ENCODE assay signal across 22 cellular contexts in genomic region chr9:91066856-91067255, GRCh38.
DNase-seq lines count a peak whose midpoint lies in the region; ATAC-seq and TF ChIP-seq lines count a peak whose summit lies in the region.
"Had no signal": no experiment of that assay in that cellular context is flagged by ENCODE, and none has a peak within 500 bp of the region (broad histone marks: within the 10 kb centered on the region; RNA-seq: fewer than 3 reads in every experiment).

No MANE protein-coding gene starts in this region.

- TF ChIP-seq RAD21 in IMR-90 (IDR thresholded peaks at IDR 0.05; ENCODE audit: low read length), result no peak

- H3K18ac ChIP-seq in IMR-90 (ENCODE audit: low read depth, low read length), result no peak overlapping the region

- H2BK15ac ChIP-seq in IMR-90 (ENCODE audit: low read depth, low read length), result no peak overlapping the region

- peak; percentile 53 for DNase-seq in activated CD8-positive, alpha-beta memory T cell treated with anti-CD3 and anti-CD28 coated beads for 24 hours
- DNase-seq in activated CD8-positive, alpha-beta memory T cell treated with anti-CD3 and anti-CD28 coated beads, Interleukin-2, amount 50 U/mL, for 48 hours, result no peak
- DNase-seq in IMR-90 (no peak), islet precursor cell (peak; percentile 22), 8988T (no peak), medulla oblongata (ENCODE audit: extremely low spot score) (no peak)
- DNase-seq: ACHN; AML-193; BE2C; CD4-positive, alpha-beta T cell; CD8-positive, alpha-beta memory T cell; DMS 273 treated with DMSO at 0.1 percent for 48 hours; DMS79; EL; GDM1; H9 had no signal

- H3K36me3 ChIP-seq in IMR-90 (ENCODE audit: control insufficient read depth, insufficient read depth, low read length), result no peaks in the 10 kb centered on the region
- H3K36me3 ChIP-seq: BE2C; BLaER1 treated with 17β-estradiol and CSF1 and Interleukin-3, amounts not matched to agents 10 nM and 100 nM had no signal

- CTCF ChIA-PET in IMR-90 (lab: Yijun Ruan, JAX), result no interaction called here

- peaks cover 2% of the 10 kb centered on the region; the same call in 1 of the 2 replicates for H3K9me3 ChIP-seq in IMR-90 (ENCODE audit: control insufficient read depth, insufficient read depth, low read length)
- H3K9me3 ChIP-seq: BE2C had no signal

- BruUV-seq in IMR-90 (replicated peaks; lab: Mats Ljungman, UMichigan), result no TSS peak

- 0 out of 2 replicates have a peak, but pooled peaks cover 5% of the 10 kb centered on the region for H3K9me1 ChIP-seq in IMR-90 (ENCODE audit: insufficient read depth, low read length)

- no peak overlapping the region for H3K4me3 ChIP-seq in IMR-90 (ENCODE audit: insufficient read depth, low read depth, low read length)
- H3K4me3 ChIP-seq: A549; BLaER1 treated with 17β-estradiol and CSF1 and Interleukin-3, amounts not matched to agents 10 nM and 100 nM; GM12878; GM23338 had no signal

- 100% methylated on average over 3 of the region's 4 CpGs; no CpG with 5 or more reads in 1 of the 2 experiments for WGBS in IMR-90 (ENCODE audit: extremely low coverage in 2 of 2, insufficient read length in 1 of 2), 2 experiments

- peak overlapping the region; percentile 1; the same call in 1 of the 2 replicates for H4K91ac ChIP-seq in IMR-90 (ENCODE audit: insufficient read depth, low read depth, low read length)

- dilution Hi-C loops in IMR-90 (cut with HindIII; ENCODE audit: low sequenced_read_pairs, unreplicated experiment), result no loop called here

- no peak overlapping the region for H2BK20ac ChIP-seq in IMR-90 (ENCODE audit: low read depth, low read length)

- H3K56ac ChIP-seq in IMR-90 (ENCODE audit: extremely low read depth, insufficient read depth, low read length), result no peak overlapping the region

- no peak overlapping the region for H4K5ac ChIP-seq in IMR-90 (ENCODE audit: low read depth, low read length)

- no peak for TF ChIP-seq POLR2A in IMR-90 (IDR thresholded peaks at IDR 0.05; ENCODE audit: low read depth, low read length)

- intact Hi-C loops in IMR-90 (cut with micrococcal nuclease), result no loop called here

- in situ Hi-C loops in IMR-90 (cut with MboI; ENCODE audit: low sequenced_read_pairs), result no loop called here

- H2AK5ac ChIP-seq in IMR-90 (ENCODE audit: low read depth, low read length), result no peak overlapping the region; the same call in 1 of the 2 replicates

- TF ChIP-seq CTCF in IMR-90 (conservative IDR thresholded peaks at IDR 0.05; ENCODE audit: low read depth, low read length), result no peak

- no peak overlapping the region for H4K8ac ChIP-seq in IMR-90 (ENCODE audit: low read depth in 2 of 2, low read length in 2 of 2)

- no peak overlapping the region for H2AK9ac ChIP-seq in IMR-90 (replicated peaks; ENCODE audit: low read depth, low read length, poor library complexity)

- H3K27me3 ChIP-seq in IMR-90 (ENCODE audit: control insufficient read depth, insufficient read depth, low read length), result no peaks in the 10 kb centered on the region
- H3K27me3 ChIP-seq: BE2C; BLaER1 treated with 17β-estradiol and CSF1 and Interleukin-3, amounts not matched to agents 10 nM and 100 nM had no signal

- no peak overlapping the region for H3K27ac ChIP-seq in IMR-90 (ENCODE audit: insufficient read depth, low read length)
- H3K27ac ChIP-seq: 22Rv1; A549; BLaER1 treated with 17β-estradiol and CSF1 and Interleukin-3, amounts not matched to agents 10 nM and 100 nM had no signal

- H2AFZ ChIP-seq in IMR-90 (replicated peaks; ENCODE audit: low read length, poor library complexity), result no peak overlapping the region
- H2AFZ ChIP-seq: GM23338 had no signal

- no peak overlapping the region for H3K14ac ChIP-seq in IMR-90 (replicated peaks; ENCODE audit: low read depth, low read length)

- POLR2A ChIA-PET in IMR-90 (lab: Charles Lee; ENCODE audit: unreplicated experiment), result no interaction called here

- H3K4ac ChIP-seq in IMR-90 (ENCODE audit: low read depth, low read length), result no peak overlapping the region

- peaks cover 12% of the 10 kb centered on the region for H3K4me1 ChIP-seq in IMR-90 (ENCODE audit: control insufficient read depth, insufficient read depth, low read length)

- no peak for ATAC-seq in IMR-90 (ENCODE audit: low read depth)
- ATAC-seq: A549, GM12878, GM23338, HCT116 had no signal

- H3K79me1 ChIP-seq in IMR-90 (ENCODE audit: low read depth in 1 of 2, low read length in 2 of 2), result no peaks in the 10 kb centered on the region

- H3K9ac ChIP-seq in IMR-90 (ENCODE audit: low read depth, low read length), result no peak overlapping the region
- H3K9ac ChIP-seq: BLaER1 treated with 17β-estradiol and CSF1 and Interleukin-3, amounts not matched to agents 10 nM and 100 nM had no signal

- H3K4me2 ChIP-seq in IMR-90 (ENCODE audit: low read depth, low read length), result no peak overlapping the region
- H3K4me2 ChIP-seq: A549; BLaER1 treated with 17β-estradiol and CSF1 and Interleukin-3, amounts not matched to agents 10 nM and 100 nM; GM23338 had no signal

- H4K20me1 ChIP-seq in IMR-90 (ENCODE audit: insufficient read depth, low read length), result no peaks in the 10 kb centered on the region; the same call in 1 of the 2 replicates
- H4K20me1 ChIP-seq: BLaER1 treated with 17β-estradiol and CSF1 and Interleukin-3, amounts not matched to agents 10 nM and 100 nM had no signal

- no peak overlapping the region for H2BK120ac ChIP-seq in IMR-90 (ENCODE audit: low read depth, low read length)

- no peak overlapping the region for H2BK5ac ChIP-seq in IMR-90 (ENCODE audit: low read depth, low read length, poor library complexity, severe bottlenecking)

- no peak overlapping the region for H3K23ac ChIP-seq in IMR-90 (ENCODE audit: low read depth, low read length)

TF ChIP-seq in IMR-90, 13 proteins besides CTCF, POLR2A, EP300 and RAD21:
- no peak for TF ChIP-seq CEBPB (IDR thresholded peaks at IDR 0.05; ENCODE audit: low read depth, low read length)
- TF ChIP-seq RFX5 (IDR thresholded peaks at IDR 0.05; ENCODE audit: low read depth, low read length), result no peak
- no peak for TF ChIP-seq FOS (IDR thresholded peaks at IDR 0.05; ENCODE audit: low read depth, low read length)
- no peak for TF ChIP-seq USF2 (IDR thresholded peaks at IDR 0.05; ENCODE audit: low read depth, low read length)
- TF ChIP-seq NFE2L2 (IDR thresholded peaks at IDR 0.05; ENCODE audit: low read depth, low read length), result no peak
- TF ChIP-seq MXI1 (IDR thresholded peaks at IDR 0.05; ENCODE audit: borderline replicate concordance, low read depth, low read length), result no peak
- no peak for TF ChIP-seq BHLHE40 (IDR thresholded peaks at IDR 0.05; ENCODE audit: low read depth, low read length)
- TF ChIP-seq SMC3 (IDR thresholded peaks at IDR 0.05; ENCODE audit: low read depth, low read length), result no peak
- no peak for TF ChIP-seq CHD1 (IDR thresholded peaks at IDR 0.05; ENCODE audit: low read depth, low read length)
- TF ChIP-seq MAZ (IDR thresholded peaks at IDR 0.05; ENCODE audit: borderline replicate concordance, low read depth, low read length), result no peak
- no peak for TF ChIP-seq RCOR1 (IDR thresholded peaks at IDR 0.05; ENCODE audit: insufficient replicate concordance, low read length)
- TF ChIP-seq ELK1 (IDR thresholded peaks at IDR 0.05; ENCODE audit: borderline replicate concordance, low read depth, low read length), result no peak
- TF ChIP-seq MAFK (IDR thresholded peaks at IDR 0.05; ENCODE audit: low read depth, low read length), result no peak

Comparison
In these comparisons a context has a peak if more than half of its experiments do, and no peak if none do; other contexts are left out.
1. DNase-seq: peak in activated CD8-positive, alpha-beta memory T cell treated with anti-CD3 and anti-CD28 coated beads for 24 hours (single experiment) and islet precursor cell (single experiment); none in activated CD8-positive, alpha-beta memory T cell treated with anti-CD3 and anti-CD28 coated beads, Interleukin-2, amount 50 U/mL, for 48 hours (single experiment), IMR-90 (single experiment), 8988T (single experiment) and medulla oblongata (single experiment).